12 cellular contexts compared by ENCODE assay signal in the genomic region with DNA sequence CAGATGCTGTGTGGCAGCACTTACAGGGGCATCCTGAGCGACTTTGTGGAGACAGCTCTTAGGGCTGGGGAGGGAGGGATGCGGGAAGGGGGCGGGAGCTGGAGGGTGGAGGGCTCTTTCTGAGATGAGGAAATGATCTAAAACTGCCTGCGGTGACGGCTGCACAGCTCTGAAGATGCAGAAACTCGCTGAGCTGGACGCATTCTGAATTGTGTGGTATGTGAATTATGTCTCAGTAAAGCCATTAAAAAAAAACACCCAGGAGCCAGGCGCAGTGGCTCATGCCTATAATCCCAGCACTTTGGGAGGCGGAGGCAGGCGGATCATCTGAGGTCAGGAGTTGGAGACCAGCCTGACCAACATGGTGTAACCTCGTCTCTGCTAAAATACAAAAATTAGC. TPM values are rescaled to one million over a fixed set of nuclear protein-coding genes. Genes with fewer than 3 reads are reported as not detected.
A peak's percentile ranks its signal among the peaks of the same experiment; 100 is the strongest.
DNase-seq lines count a peak whose midpoint lies in the region; ATAC-seq and TF ChIP-seq lines count a peak whose summit lies in the region.
"Had no signal": no experiment of that assay in that cellular context is flagged by ENCODE, and none has a peak within 500 bp of the region (broad histone marks: within the 10 kb centered on the region; RNA-seq: fewer than 3 reads in every experiment).

No MANE protein-coding gene starts in this region.

- H3K79me2 ChIP-seq in parathyroid adenoma = no peaks in the 10 kb centered on the region

- H3K4me3 ChIP-seq in dorsolateral prefrontal cortex = peak overlapping the region in 16 of 59 donors; percentile 2 to 30 (median 14)
- no peak overlapping the region for H3K4me3 ChIP-seq in parathyroid adenoma (ENCODE audit: low read depth, low read length)
- H3K4me3 ChIP-seq: transverse colon had no signal

- H3K9ac ChIP-seq in parathyroid adenoma = no peak overlapping the region

- H3K9me3 ChIP-seq in parathyroid adenoma (ENCODE audit: control insufficient read depth, low read length) = no peaks in the 10 kb centered on the region
- H3K9me3 ChIP-seq: transverse colon had no signal

- DNase-seq in GM04503 (ENCODE audit: low read depth) (peak; percentile 84), NCI-H2227 treated with DMSO at 0.1 percent for 48 hours (lab: John Stamatoyannopoulos, UW) (peak; percentile 61), dorsolateral prefrontal cortex (no peak)
- DNase-seq: activated CD8-positive, alpha-beta T cell treated with anti-CD3 and anti-CD28 coated beads, Interleukin-2, amount 10 ng/mL, durations not matched to agents 7 days and 5 days; retina; transverse colon had no signal

- H3K4me3 Mint-ChIP-seq in activated T-helper 17 cell treated with anti-CD3 and anti-CD28 coated beads, Interleukin-2, amount 50 U/mL, for 72 hours = no peak overlapping the region
- H3K4me3 Mint-ChIP-seq: activated CD8-positive, alpha-beta T cell treated with anti-CD3 and anti-CD28 coated beads, Interleukin-2, amount 10 ng/mL, durations not matched to agents 7 days and 5 days; activated naive CD8-positive, alpha-beta T cell had no signal

- peak overlapping the region; percentile 50 for H2AFZ ChIP-seq in parathyroid adenoma

- peaks cover 18% of the 10 kb centered on the region for H3K27me3 Mint-ChIP-seq in activated T-helper 17 cell treated with anti-CD3 and anti-CD28 coated beads, Interleukin-2, amount 50 U/mL, for 72 hours

- no peak for ATAC-seq in activated T-helper 17 cell treated with anti-CD3 and anti-CD28 coated beads, Interleukin-2, amount 50 U/mL, for 72 hours (replicated peaks)
- ATAC-seq in GM21528 (IDR thresholded peaks at IDR 0.05; ENCODE audit: low FRiP score, unreplicated experiment) (no peak), GM18498 (IDR thresholded peaks at IDR 0.05; ENCODE audit: unreplicated experiment) (no peak), GM19324 (IDR thresholded peaks at IDR 0.05; ENCODE audit: low FRiP score, unreplicated experiment) (no peak)
- ATAC-seq: activated CD8-positive, alpha-beta T cell treated with anti-CD3 and anti-CD28 coated beads, Interleukin-2, amount 10 ng/mL, durations not matched to agents 7 days and 5 days had no signal

- peaks cover 0 to 15% (median 0%) of the 10 kb centered on the region in 45 donors for H3K27me3 ChIP-seq in dorsolateral prefrontal cortex
- no peaks in the 10 kb centered on the region for H3K27me3 ChIP-seq in parathyroid adenoma (ENCODE audit: control insufficient read depth, insufficient read depth, low read length)

- peaks cover 6% of the 10 kb centered on the region for H3K4me1 Mint-ChIP-seq in activated T-helper 17 cell treated with anti-CD3 and anti-CD28 coated beads, Interleukin-2, amount 50 U/mL, for 72 hours

- H3K27ac ChIP-seq in dorsolateral prefrontal cortex (peak overlapping the region in 35 of 59 donors; percentile 9 to 74 (median 46)), parathyroid adenoma (no peak overlapping the region)
- H3K27ac ChIP-seq: transverse colon had no signal

- TF ChIP-seq CTCF in dorsolateral prefrontal cortex (IDR thresholded peaks at IDR 0.05 in 54 of 56, conservative IDR thresholded peaks at IDR 0.05 in 2 of 56; ENCODE audit: low read depth in 1 of 56, partially characterized antibody in 56 of 56) (no peak), parathyroid adenoma (IDR thresholded peaks at IDR 0.05) (no peak)

- H3K4me1 ChIP-seq in parathyroid adenoma = peaks cover 8% of the 10 kb centered on the region

- H3K27ac Mint-ChIP-seq in activated T-helper 17 cell treated with anti-CD3 and anti-CD28 coated beads, Interleukin-2, amount 50 U/mL, for 72 hours = no peak overlapping the region
- H3K27ac Mint-ChIP-seq: activated CD8-positive, alpha-beta T cell treated with anti-CD3 and anti-CD28 coated beads, Interleukin-2, amount 10 ng/mL, durations not matched to agents 7 days and 5 days; activated naive CD8-positive, alpha-beta T cell had no signal

- intact Hi-C loops in dorsolateral prefrontal cortex (cut with DNase I) = no loop called here

- no peaks in the 10 kb centered on the region for H3K9me3 Mint-ChIP-seq in activated T-helper 17 cell treated with anti-CD3 and anti-CD28 coated beads, Interleukin-2, amount 50 U/mL, for 72 hours

- H3K36me3 Mint-ChIP-seq in activated T-helper 17 cell treated with anti-CD3 and anti-CD28 coated beads, Interleukin-2, amount 50 U/mL, for 72 hours (ENCODE audit: low read depth) = no peaks in the 10 kb centered on the region
- H3K36me3 Mint-ChIP-seq: activated naive CD8-positive, alpha-beta T cell had no signal

- no peaks in the 10 kb centered on the region for H3K36me3 ChIP-seq in parathyroid adenoma (ENCODE audit: control insufficient read depth, insufficient read depth, low read length)
- H3K36me3 ChIP-seq: transverse colon had no signal

- peak overlapping the region; percentile 34 for H3K4me2 ChIP-seq in parathyroid adenoma (ENCODE audit: low read length)

RNA-seq across cellular contexts. Expression of gene SLC25A10, which starts 19.2 kb away (rescaled TPM):
- 10 to 100 TPM in 74 of 120 experiments, 1 to 10 TPM in 46; 6.0 to 17.0 (median 10.4) TPM for total RNA-seq in dorsolateral prefrontal cortex
- 10 to 100 TPM; 15.4 to 38.9 TPM for total RNA-seq in activated T-helper 17 cell treated with anti-CD3 and anti-CD28 coated beads, Interleukin-2, amount 50 U/mL, for 72 hours

RNA-seq across cellular contexts. Expression of gene MRPL12, which starts 28.1 kb away (rescaled TPM):
- total RNA-seq in dorsolateral prefrontal cortex = 10 to 100 TPM; 25.2 to 52.1 (median 36.6) TPM
- 100 to 1,000 TPM in 1 of 2 donors, 10 to 100 TPM in 1; 50.7 to 108 TPM for total RNA-seq in activated T-helper 17 cell treated with anti-CD3 and anti-CD28 coated beads, Interleukin-2, amount 50 U/mL, for 72 hours

RNA-seq across cellular contexts. Expression of gene HGS, which starts 47.5 kb away (rescaled TPM):
- 100 to 1,000 TPM in 83 of 120 experiments, 10 to 100 TPM in 37; 84.6 to 142 (median 106) TPM for total RNA-seq in dorsolateral prefrontal cortex
- total RNA-seq in activated T-helper 17 cell treated with anti-CD3 and anti-CD28 coated beads, Interleukin-2, amount 50 U/mL, for 72 hours = 100 to 1,000 TPM; 118 to 130 TPM

RNA-seq across cellular contexts. Expression of gene ARL16, which starts 47.7 kb away (rescaled TPM):
- 10 to 100 TPM; 20.4 to 50.6 (median 36.9) TPM for total RNA-seq in dorsolateral prefrontal cortex
- 10 to 100 TPM; 12.6 to 20.9 TPM for total RNA-seq in activated T-helper 17 cell treated with anti-CD3 and anti-CD28 coated beads, Interleukin-2, amount 50 U/mL, for 72 hours

Comparison
In these comparisons a context has a peak if more than half of its experiments do, and no peak if none do; other contexts are left out.
1. DNase-seq: peak in GM04503 (single experiment) and NCI-H2227 treated with DMSO at 0.1 percent for 48 hours (single experiment); none in dorsolateral prefrontal cortex (0 of 10).